In the genomic region with DNA sequence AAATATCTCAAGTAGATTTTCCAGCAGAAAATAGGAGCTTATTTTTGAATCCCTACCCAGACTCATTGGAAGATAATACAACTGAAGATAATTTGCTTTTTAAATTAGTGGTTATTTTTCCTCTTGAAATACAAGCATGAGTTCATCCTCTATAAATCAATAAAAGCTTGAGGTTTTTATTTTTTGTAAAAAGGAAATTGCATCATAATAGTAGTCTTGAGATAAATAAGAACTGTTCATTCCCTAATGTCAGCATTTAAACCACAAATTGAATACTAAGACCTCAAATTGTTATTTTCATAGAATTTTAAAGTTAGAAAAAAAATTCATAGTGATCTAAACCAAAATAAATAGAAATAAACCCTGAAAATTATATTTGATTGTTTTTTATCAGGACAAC, we compare ENCODE assay signal across 23 cellular contexts.
"Had no signal": no experiment of that assay in that cellular context is flagged by ENCODE, and none has a peak within 500 bp of the region (broad histone marks: within the 10 kb centered on the region; RNA-seq: fewer than 3 reads in every experiment).

No MANE protein-coding gene starts in this region.

- DNase-seq: activated CD4-positive, alpha-beta T cell treated with anti-CD3 and anti-CD28 coated beads for 48 hours; activated CD4-positive, alpha-beta T cell treated with anti-CD3 and anti-CD28 coated beads, Interleukin-2, amount 50 U/mL, for 48 hours; activated CD4-positive, CD25-positive, alpha-beta regulatory T cell treated with anti-CD3 and anti-CD28 coated beads, Interleukin-2, amount 50 U/mL, for 72 hours; activated CD8-positive, alpha-beta memory T cell treated with anti-CD3 and anti-CD28 coated beads for 24 hours; activated effector memory CD4-positive, alpha-beta T cell treated with anti-CD3 and anti-CD28 coated beads, Interleukin-2, amount 50 U/mL, for 16 hours; activated naive CD4-positive, alpha-beta T cell treated with Interleukin-2 at 50 U/mL for 16 hours; activated T-cell treated with anti-CD3 and anti-CD28 coated beads, Interleukin-2, amount 50 U/mL, for 4 hours; anterior cingulate cortex; caudate nucleus; MM.1S; NCI-H1105; NCI-H1436; NCI-H1694 treated with DMSO at 0.1 percent for 48 hours; NCI-H2029 treated with DMSO at 0.1 percent for 48 hours; NCI-H345; NCI-H510A; NCI-H69; Peyer's patch; Right ventricle myocardium superior; T-helper 17 cell; T-helper 9 cell had no signal

- H3K36me3 ChIP-seq: Peyer's patch, SJSA1 had no signal

- H3K4me1 ChIP-seq: Peyer's patch, SJSA1 had no signal

- H3K27ac ChIP-seq: Peyer's patch, RWPE1, SJSA1 had no signal

- H3K4me3 ChIP-seq: Peyer's patch, SJSA1 had no signal

- H3K9me3 ChIP-seq: Peyer's patch had no signal

- H3K27me3 ChIP-seq: Peyer's patch, SJSA1 had no signal
